23 cellular contexts compared by ENCODE assay signal in genomic region chr18:35572644-35573043, GRCh38. TPM values are rescaled to one million over a fixed set of nuclear protein-coding genes. Genes with fewer than 3 reads are reported as not detected.
DNase-seq lines count a peak whose midpoint lies in the region; ATAC-seq and TF ChIP-seq lines count a peak whose summit lies in the region.
"Had no signal": no experiment of that assay in that cellular context is flagged by ENCODE, and none has a peak within 500 bp of the region (broad histone marks: within the 10 kb centered on the region; RNA-seq: fewer than 3 reads in every experiment).

No MANE protein-coding gene starts in this region.

- DNase-seq in ELR (ENCODE audit: low read depth) (peak; percentile 22), RPMI7951 (ENCODE audit: low read depth) (peak; percentile 27), fibroblast of peridontal ligament (ENCODE audit: extremely low read depth) (peak; percentile 16), psoas muscle (peak in 1 of 2 donors; percentile 64), dedifferentiated amniotic fluid mesenchymal stem cell (ENCODE audit: extremely low spot score) (no peak), germinal center (ENCODE audit: low spot score) (no peak)
- DNase-seq: ACHN; activated naive CD4-positive, alpha-beta T cell; activated T-cell treated with anti-CD3 and anti-CD28 coated beads, Interleukin-2, amount 50 U/mL, for 24 hours; amniotic stem cell; C1 segment of cervical spinal cord; H7; naive thymus-derived CD4-positive, alpha-beta T cell; NCI-H1048; NCI-H2029 treated with DMSO at 0.1 percent for 48 hours; NCI-H345; occipital lobe; T-cell; upper lobe of left lung had no signal

- intact Hi-C loops in psoas muscle (cut with DNase I) = loop anchor here in 1 of 2 donors (2.0 kb wide), 1 partner anchor 74 kb away; no protein-coding TSS in a partner anchor

- peaks cover 10% of the 10 kb centered on the region for H3K4me1 ChIP-seq in psoas muscle
- H3K4me1 ChIP-seq: upper lobe of left lung had no signal

- no peaks in the 10 kb centered on the region for H3K9me3 ChIP-seq in psoas muscle
- H3K9me3 ChIP-seq: upper lobe of left lung had no signal

- ATAC-seq in psoas muscle (peak; percentile 59 to 98 (median 86)), HG03097 (IDR thresholded peaks at IDR 0.05; ENCODE audit: low FRiP score, unreplicated experiment) (no peak), GM19455 (IDR thresholded peaks at IDR 0.05; ENCODE audit: unreplicated experiment) (no peak)
- ATAC-seq: activated CD4-positive, CD25-positive, alpha-beta regulatory T cell treated with anti-CD3 and anti-CD28 coated beads, Interleukin-2, amount 50 U/mL, for 24 hours; naive thymus-derived CD4-positive, alpha-beta T cell had no signal

- H3K27ac ChIP-seq in psoas muscle = peak overlapping the region; percentile 61
- H3K27ac ChIP-seq: KMS-11, upper lobe of left lung had no signal

- peak overlapping the region; percentile 4 for H3K4me3 ChIP-seq in psoas muscle
- H3K4me3 ChIP-seq: upper lobe of left lung had no signal

- TF ChIP-seq CTCF in psoas muscle (IDR thresholded peaks at IDR 0.05) = no peak

- H3K36me3 ChIP-seq in psoas muscle (ENCODE audit: insufficient read depth in 1 of 2, low read depth in 1 of 2) = no peaks in the 10 kb centered on the region
- H3K36me3 ChIP-seq: upper lobe of left lung had no signal

- H3K27me3 ChIP-seq in psoas muscle (ENCODE audit: insufficient read depth in 3 of 3, low read length in 2 of 3) = no peaks in the 10 kb centered on the region
- H3K27me3 ChIP-seq: upper lobe of left lung had no signal

- WGBS in psoas muscle, 3 donors = 26 to 45% (median 31%) methylated on average over 6 of the region's 6 CpGs

RNA-seq across cellular contexts. Expression of gene GALNT1, which starts 8.9 kb away (rescaled TPM):
- total RNA-seq in RPMI7951 (2014; rRNA removed; shearing (Covaris generic)) = 28.3 and 37.1 TPM in 2 replicates
- total RNA-seq in psoas muscle = 10 to 100 TPM; 29.5 to 58.7 (median 52.6) TPM
- 10 to 100 TPM; 23.7 to 70.3 (median 32.5) TPM for polyA plus RNA-seq in psoas muscle

Comparison
In these comparisons a context has a peak if more than half of its experiments do, and no peak if none do; other contexts are left out.
1. DNase-seq: peak in ELR (single experiment), RPMI7951 (single experiment) and fibroblast of peridontal ligament (single experiment); none in dedifferentiated amniotic fluid mesenchymal stem cell (single experiment) and germinal center (single experiment).
2. ATAC-seq: peak in psoas muscle (4 of 4); none in HG03097 (single experiment) and GM19455 (single experiment).